13 cellular contexts compared by ENCODE assay signal in genomic region chr6:91098006-91098405, GRCh38.
DNase-seq lines count a peak whose midpoint lies in the region; TF ChIP-seq lines count a peak whose summit lies in the region.
"Had no signal": no experiment of that assay in that cellular context is flagged by ENCODE, and none has a peak within 500 bp of the region (broad histone marks: within the 10 kb centered on the region; RNA-seq: fewer than 3 reads in every experiment).

No MANE protein-coding gene starts in this region.

- H3K4me3 ChIP-seq in kidney epithelial cell (ENCODE audit: low read depth, low read length) = no peak overlapping the region
- H3K4me3 ChIP-seq: coronary artery had no signal

- no peaks in the 10 kb centered on the region for H3K36me3 Mint-ChIP-seq in activated naive CD4-positive, alpha-beta T cell treated with anti-CD3 and anti-CD28 coated beads, Interleukin-2, amount 10 ng/mL, durations not matched to agents 7 days and 5 days
- no peaks in the 10 kb centered on the region for H3K36me3 Mint-ChIP-seq in chondrocyte (ENCODE audit: low read depth)

- no peaks in the 10 kb centered on the region for H3K27me3 Mint-ChIP-seq in activated naive CD4-positive, alpha-beta T cell treated with anti-CD3 and anti-CD28 coated beads, Interleukin-2, amount 10 ng/mL, durations not matched to agents 7 days and 5 days
- no peaks in the 10 kb centered on the region for H3K27me3 Mint-ChIP-seq in chondrocyte (ENCODE audit: low read depth)
- H3K27me3 Mint-ChIP-seq: T-helper 17 cell had no signal

- H3K27me3 ChIP-seq in kidney epithelial cell (ENCODE audit: control insufficient read depth, insufficient read depth, low read length) = no peaks in the 10 kb centered on the region

- H3K27ac Mint-ChIP-seq in activated naive CD4-positive, alpha-beta T cell treated with anti-CD3 and anti-CD28 coated beads, Interleukin-2, amount 10 ng/mL, durations not matched to agents 7 days and 5 days = no peak overlapping the region
- H3K27ac Mint-ChIP-seq in chondrocyte (ENCODE audit: unreplicated experiment) = no peak overlapping the region
- H3K27ac Mint-ChIP-seq: T-helper 17 cell had no signal

- H3K36me3 ChIP-seq in kidney epithelial cell (ENCODE audit: control insufficient read depth, insufficient read depth, low read length) = no peaks in the 10 kb centered on the region

- DNase-seq in DMS153 (lab: John Stamatoyannopoulos, UW) (peak; percentile 87), NCI-H2029 (lab: John Stamatoyannopoulos, UW) (peak; percentile 68), NCI-H774 (lab: John Stamatoyannopoulos, UW) (peak; percentile 77), kidney epithelial cell (ENCODE audit: low read depth) (peak; percentile 29), ureter (ENCODE audit: low spot score) (no peak), T-helper 9 cell (no peak), chondrocyte (ENCODE audit: low spot score) (no peak)
- DNase-seq in activated naive CD4-positive, alpha-beta T cell treated with anti-CD3 and anti-CD28 coated beads, Interleukin-2, amount 10 ng/mL, durations not matched to agents 7 days and 5 days = no peak
- DNase-seq: activated CD4-positive, CD25-positive, alpha-beta regulatory T cell treated with anti-CD3 and anti-CD28 coated beads, Interleukin-2, amount 50 U/mL, for 72 hours; activated gamma-delta T cell treated with Interleukin-2 at 50 U/mL for 16 hours; AML-193; T-helper 17 cell had no signal

- CTCF ChIA-PET in activated naive CD4-positive, alpha-beta T cell treated with anti-CD3 and anti-CD28 coated beads, Interleukin-2, amount 10 ng/mL, durations not matched to agents 7 days and 5 days (lab: Charles Lee) = no interaction called here

- no peak overlapping the region for H3K4me3 Mint-ChIP-seq in activated naive CD4-positive, alpha-beta T cell treated with anti-CD3 and anti-CD28 coated beads, Interleukin-2, amount 10 ng/mL, durations not matched to agents 7 days and 5 days
- no peak overlapping the region for H3K4me3 Mint-ChIP-seq in chondrocyte (ENCODE audit: unreplicated experiment)
- H3K4me3 Mint-ChIP-seq: T-helper 17 cell had no signal

- no peaks in the 10 kb centered on the region for H3K4me1 Mint-ChIP-seq in activated naive CD4-positive, alpha-beta T cell treated with anti-CD3 and anti-CD28 coated beads, Interleukin-2, amount 10 ng/mL, durations not matched to agents 7 days and 5 days
- peaks cover 17% of the 10 kb centered on the region for H3K4me1 Mint-ChIP-seq in chondrocyte (ENCODE audit: low read depth)
- H3K4me1 Mint-ChIP-seq: T-helper 17 cell had no signal

- no peak for TF ChIP-seq CTCF in kidney epithelial cell (IDR thresholded peaks at IDR 0.05; ENCODE audit: insufficient read depth, low read length, poor library complexity, severe bottlenecking)
- TF ChIP-seq CTCF in chondrocyte (IDR thresholded peaks at IDR 0.05) = no peak

- H3K9me3 Mint-ChIP-seq in activated naive CD4-positive, alpha-beta T cell treated with anti-CD3 and anti-CD28 coated beads, Interleukin-2, amount 10 ng/mL, durations not matched to agents 7 days and 5 days = no peaks in the 10 kb centered on the region
- H3K9me3 Mint-ChIP-seq in chondrocyte (ENCODE audit: low read depth) = no peaks in the 10 kb centered on the region

Comparison
In these comparisons a context has a peak if more than half of its experiments do, and no peak if none do; other contexts are left out.
1. DNase-seq: peak in DMS153 (single experiment), NCI-H2029 (single experiment), NCI-H774 (single experiment) and kidney epithelial cell (single experiment); none in activated naive CD4-positive, alpha-beta T cell treated with anti-CD3 and anti-CD28 coated beads, Interleukin-2, amount 10 ng/mL, durations not matched to agents 7 days and 5 days (single experiment), ureter (single experiment), T-helper 9 cell (single experiment) and chondrocyte (single experiment).